Comparison of ENCODE assay signal across 15 cellular contexts in genomic region chr5:150255659-150256415, GRCh38. TPM values are rescaled to one million over a fixed set of nuclear protein-coding genes. Genes with fewer than 3 reads are reported as not detected.
A peak's percentile ranks its signal among the peaks of the same experiment; 100 is the strongest.
DNase-seq lines count a peak whose midpoint lies in the region; ATAC-seq, FAIRE-seq and TF ChIP-seq lines count a peak whose summit lies in the region.
"Had no signal": no experiment of that assay in that cellular context is flagged by ENCODE, and none has a peak within 500 bp of the region (broad histone marks: within the 10 kb centered on the region; RNA-seq: fewer than 3 reads in every experiment).

No MANE protein-coding gene starts in this region.

- intact Hi-C loops in dorsolateral prefrontal cortex (cut with DNase I): no loop called here

- no peak for FAIRE-seq in frontal cortex (lab: Jason Lieb, UNC)

- H3K27ac ChIP-seq in dorsolateral prefrontal cortex: peak overlapping the region in 49 of 59 donors; percentile 1 to 82 (median 63)
- H3K27ac ChIP-seq: upper lobe of left lung had no signal

- TF ChIP-seq CTCF in dorsolateral prefrontal cortex (IDR thresholded peaks at IDR 0.05 in 54 of 56, conservative IDR thresholded peaks at IDR 0.05 in 2 of 56; ENCODE audit: low read depth in 1 of 56, partially characterized antibody in 56 of 56): no peak

- no peak for ATAC-seq in HG02610 (IDR thresholded peaks at IDR 0.05; ENCODE audit: unreplicated experiment)
- ATAC-seq in HG03025 (IDR thresholded peaks at IDR 0.05; ENCODE audit: low FRiP score, unreplicated experiment): no peak

- H3K4me3 ChIP-seq in dorsolateral prefrontal cortex: no peak overlapping the region
- H3K4me3 ChIP-seq: upper lobe of left lung had no signal

- DNase-seq in DMS53 (lab: John Stamatoyannopoulos, UW): peak; percentile 70
- no peak for DNase-seq in DMS53 treated with DMSO at 0.1 percent for 48 hours (lab: John Stamatoyannopoulos, UW; ENCODE audit: unreplicated experiment)
- DNase-seq in NCI-H524 treated with DMSO at 0.1 percent for 48 hours (lab: John Stamatoyannopoulos, UW): peak; percentile 11
- no peak for DNase-seq in dorsolateral prefrontal cortex
- DNase-seq in myocyte (ENCODE audit: low read depth): peak; percentile 33
- DNase-seq in frontal cortex (ENCODE audit: low spot score in 2 of 2): no peak
- DNase-seq: cerebellar nuclear complex, NCI-H510A treated with DMSO at 0.1 percent for 48 hours, SW 1271, upper lobe of left lung had no signal

- H3K27me3 ChIP-seq in dorsolateral prefrontal cortex: no peaks in the 10 kb centered on the region
- H3K27me3 ChIP-seq: upper lobe of left lung had no signal

RNA-seq across cellular contexts. Expression of gene CAMK2A, which starts 33.7 kb away (rescaled TPM):
- total RNA-seq in dorsolateral prefrontal cortex (1,000 to 10,000 TPM in 71 of 120 experiments, 100 to 1,000 TPM in 49; 264 to 1,671 (median 1,064) TPM), myocyte (5.0 and 8.6 TPM in 2 replicates), frontal cortex (16.7 TPM)
- polyA plus RNA-seq in myocyte (2012): 3.0 TPM
- total RNA-seq: epithelial cell of proximal tubule, kidney epithelial cell had no signal
- polyA plus RNA-seq: CD14-positive monocyte had no signal

RNA-seq across cellular contexts. Expression of gene ARSI, which starts 46.9 kb away (rescaled TPM):
- total RNA-seq in dorsolateral prefrontal cortex (1 to 10 TPM in 112 of 120 experiments, under 1 TPM in 8; 0.35 to 9.0 (median 2.2) TPM), myocyte (1.7 and 2.4 TPM in 2 replicates), frontal cortex (0.41 TPM)
- polyA plus RNA-seq in myocyte (2012): 1.1 TPM
- polyA plus RNA-seq: CD14-positive monocyte had no signal

Comparison
In these comparisons a context has a peak if more than half of its experiments do, and no peak if none do; other contexts are left out.
1. DNase-seq: peak in DMS53 (single experiment), NCI-H524 treated with DMSO at 0.1 percent for 48 hours (single experiment) and myocyte (single experiment); none in DMS53 treated with DMSO at 0.1 percent for 48 hours (single experiment), dorsolateral prefrontal cortex (0 of 10) and frontal cortex (0 of 2).
2. RNA of gene CAMK2A, which starts 33.7 kb away (total RNA-seq): 264 to 1,671 TPM in dorsolateral prefrontal cortex; 16.7 TPM in frontal cortex (single experiment) and 5.0 to 8.6 TPM in myocyte; every median in the first group is over 10 times any median in the second.